Comparison of ENCODE assay signal across 24 cellular contexts in the genomic region with DNA sequence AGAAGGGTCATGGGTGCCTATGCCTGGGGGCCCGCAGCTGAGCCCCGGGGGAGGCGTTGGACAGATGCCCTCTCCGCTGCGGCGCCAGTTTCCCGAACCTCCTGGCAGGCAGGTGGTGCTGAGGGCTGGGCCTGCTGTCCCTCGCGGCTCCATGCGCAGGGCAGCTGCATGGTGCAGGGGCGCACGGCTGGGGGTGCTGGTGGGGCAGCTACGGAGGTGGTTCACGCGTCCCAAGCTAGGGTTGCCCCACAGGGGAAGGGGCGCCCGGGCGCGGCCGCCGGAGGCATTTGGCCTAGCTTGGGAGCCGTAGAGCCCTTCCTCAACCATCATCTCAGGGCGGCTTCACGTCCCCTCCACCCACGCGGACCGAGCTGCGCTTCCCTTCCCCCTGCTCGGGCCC.
"Had no signal": no experiment of that assay in that cellular context is flagged by ENCODE, and none has a peak within 500 bp of the region (broad histone marks: within the 10 kb centered on the region; RNA-seq: fewer than 3 reads in every experiment).

No MANE protein-coding gene starts in this region.

- H3K4me3 ChIP-seq: colonic mucosa, hepatocyte, mucosa of descending colon, neural progenitor cell, pancreas, prostate gland, right lobe of liver, stomach, thoracic aorta, transverse colon had no signal

- H3K9me3 Mint-ChIP-seq: natural killer cell treated with Interleukin-12 subunit alpha and Interleukin-12 subunit beta and Interleukin-15 and Interleukin-18, amount 100 ng/mL, for 72 hours; neural progenitor cell; stimulated activated memory B cell treated with anti-CD40 and anti-IgM and Interleukin-4, amounts not matched to agents 10 μg/mL and 1 μg/mL and 100 μg/mL, for 72 hours had no signal

- H3K9me3 ChIP-seq: colonic mucosa, mucosa of descending colon, pancreas, prostate gland, right lobe of liver, thoracic aorta, transverse colon had no signal

- H3K27ac Mint-ChIP-seq: endodermal cell; natural killer cell treated with Interleukin-12 subunit alpha and Interleukin-12 subunit beta and Interleukin-15 and Interleukin-18, amount 100 ng/mL, for 72 hours; neural progenitor cell; stimulated activated memory B cell treated with anti-CD40 and anti-IgM and Interleukin-4, amounts not matched to agents 10 μg/mL and 1 μg/mL and 100 μg/mL, for 72 hours had no signal

- H3K27me3 Mint-ChIP-seq: natural killer cell treated with Interleukin-12 subunit alpha and Interleukin-12 subunit beta and Interleukin-15 and Interleukin-18, amount 100 ng/mL, for 72 hours; stimulated activated memory B cell treated with anti-CD40 and anti-IgM and Interleukin-4, amounts not matched to agents 10 μg/mL and 1 μg/mL and 100 μg/mL, for 72 hours had no signal

- H3K4me2 ChIP-seq: hepatocyte, neural progenitor cell had no signal

- H3K27ac ChIP-seq: colonic mucosa, hepatocyte, neural progenitor cell, pancreas, prostate gland, right lobe of liver, stomach, thoracic aorta, transverse colon had no signal

- H2AFZ ChIP-seq: hepatocyte, neural progenitor cell had no signal

- H3K4me1 ChIP-seq: colonic mucosa, neural progenitor cell, pancreas, prostate gland, right lobe of liver, stomach, transverse colon had no signal

- H3K36me3 ChIP-seq: colonic mucosa had no signal

- H3K9ac ChIP-seq: neural progenitor cell had no signal

- H3K79me2 ChIP-seq: hepatocyte had no signal

- H3K4me1 Mint-ChIP-seq: endodermal cell; neural progenitor cell; stimulated activated memory B cell treated with anti-CD40 and anti-IgM and Interleukin-4, amounts not matched to agents 10 μg/mL and 1 μg/mL and 100 μg/mL, for 72 hours had no signal

- FAIRE-seq: pancreas, urothelium cell line had no signal

- ATAC-seq: mucosa of descending colon; natural killer cell treated with Interleukin-12 subunit alpha and Interleukin-12 subunit beta and Interleukin-15 and Interleukin-18, amount 100 ng/mL, for 72 hours; pancreas; stimulated activated memory B cell treated with anti-CD40 and anti-IgM and Interleukin-4, amounts not matched to agents 10 μg/mL and 1 μg/mL and 100 μg/mL, for 72 hours had no signal

- DNase-seq: cerebellar nuclear complex; colonic mucosa; effector CD4-positive, alpha-beta T cell; endodermal cell; foreskin melanocyte; kidney glomerular epithelial cell; mammary epithelial cell; mucosa of descending colon; occipital lobe; right lobe of liver; stimulated activated CD4-positive, alpha-beta T cell treated with anti-CD3 and anti-CD28 coated beads, Interleukin-15, amount 100 ng/mL, for 24 hours; stimulated activated CD4-positive, alpha-beta T cell treated with anti-CD3 and anti-CD28 coated beads, Interleukin-1b, Interleukin-23, amount 100 ng/mL, for 48 hours; stimulated activated CD4-positive, alpha-beta T cell treated with anti-CD3 and anti-CD28 coated beads, Interleukin-4, amount 100 ng/mL, for 24 hours; stomach; substantia nigra; transverse colon had no signal

- H3K4me3 Mint-ChIP-seq: endodermal cell; natural killer cell treated with Interleukin-12 subunit alpha and Interleukin-12 subunit beta and Interleukin-15 and Interleukin-18, amount 100 ng/mL, for 72 hours; neural progenitor cell; stimulated activated memory B cell treated with anti-CD40 and anti-IgM and Interleukin-4, amounts not matched to agents 10 μg/mL and 1 μg/mL and 100 μg/mL, for 72 hours had no signal

- H3K27me3 ChIP-seq: colonic mucosa, hepatocyte, neural progenitor cell, pancreas, right lobe of liver, stomach, transverse colon had no signal
